ENCODE assay signal across 28 cellular contexts in the genomic region with DNA sequence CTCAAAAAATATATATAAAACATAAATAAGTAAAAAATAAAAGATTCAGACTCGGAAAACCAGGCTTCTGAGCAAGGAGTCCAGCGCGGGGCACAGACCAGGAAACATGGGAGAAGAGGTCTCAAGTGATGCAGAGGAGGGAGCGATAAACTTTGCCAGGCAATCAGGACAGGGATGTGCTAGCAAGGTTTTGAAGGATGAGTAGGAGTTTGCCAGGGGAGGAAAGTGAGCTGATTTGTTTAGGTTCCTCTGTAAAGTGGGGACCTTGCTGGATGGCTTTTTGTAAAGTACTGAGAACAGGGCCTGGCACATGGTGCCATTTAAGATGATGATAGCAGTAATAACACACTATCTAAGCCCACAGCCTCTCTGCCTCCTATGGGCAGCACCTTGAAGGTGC.
DNase-seq lines count a peak whose midpoint lies in the region; ATAC-seq and TF ChIP-seq lines count a peak whose summit lies in the region.
"Had no signal": no experiment of that assay in that cellular context is flagged by ENCODE, and none has a peak within 500 bp of the region (broad histone marks: within the 10 kb centered on the region; RNA-seq: fewer than 3 reads in every experiment).

No MANE protein-coding gene starts in this region.

- H3K4me2 ChIP-seq in SK-N-SH: no peak overlapping the region
- H3K4me2 ChIP-seq: GM23338 had no signal

- intact Hi-C loops in gastrocnemius medialis (cut with DNase I; ENCODE audit: low total_unique reads): loop anchor here (5.0 kb wide), 1 partner anchor 136 kb away; no protein-coding TSS in a partner anchor
- intact Hi-C loops in vagina (cut with DNase I): loop anchor here (5.0 kb wide), 1 partner anchor 34 kb away; no protein-coding TSS in a partner anchor

- H3K27me3 ChIP-seq in SK-N-SH (ENCODE audit: insufficient read depth): no peaks in the 10 kb centered on the region
- H3K27me3 ChIP-seq in foreskin keratinocyte: no peaks in the 10 kb centered on the region
- no peaks in the 10 kb centered on the region for H3K27me3 ChIP-seq in gastrocnemius medialis
- no peaks in the 10 kb centered on the region for H3K27me3 ChIP-seq in vagina

- no peak for ATAC-seq in SK-N-SH treated with all-trans-retinoic acid at 6 μM for 48 hours
- ATAC-seq in foreskin keratinocyte: no peak
- ATAC-seq in gastrocnemius medialis: no peak
- ATAC-seq in GM21528 (IDR thresholded peaks at IDR 0.05; ENCODE audit: low FRiP score, unreplicated experiment): no peak
- ATAC-seq: CD8-positive, alpha-beta T cell; GM23338; HepG2 had no signal

- no peak for DNase-seq in SK-N-SH
- no peak for DNase-seq in foreskin keratinocyte
- no peak for DNase-seq in gastrocnemius medialis
- no peak for DNase-seq in vagina (ENCODE audit: extremely low spot score in 2 of 2)
- DNase-seq in NCI-H526 treated with DMSO at 0.1 percent for 48 hours (lab: John Stamatoyannopoulos, UW): no peak
- no peak for DNase-seq in stimulated activated naive CD4-positive, alpha-beta T cell treated with Interleukin-2 at 50 U/mL for 16 hours (lab: John Stamatoyannopoulos, UW)
- DNase-seq: Caco-2; CD8-positive, alpha-beta T cell; DMS79; EL; GDM1; Karpas-422; NCI-H1092 treated with DMSO at 0.1 percent for 48 hours; NCI-H1436 treated with DMSO at 0.1 percent for 48 hours; NCI-H187 treated with DMSO at 0.1 percent for 48 hours; NCI-H2171 treated with DMSO at 0.1 percent for 48 hours; NCI-H345; NCI-H510A treated with DMSO at 0.1 percent for 48 hours; NCI-H774; SIG-M5 had no signal

- no peaks in the 10 kb centered on the region for H3K79me2 ChIP-seq in SK-N-SH (ENCODE audit: insufficient read depth)

- H3K27ac ChIP-seq in SK-N-SH (ENCODE audit: low read depth in 2 of 2, low read length in 1 of 2): no peak overlapping the region
- no peak overlapping the region for H3K27ac ChIP-seq in foreskin keratinocyte
- H3K27ac ChIP-seq in gastrocnemius medialis: peak overlapping the region; percentile 89 to 94 (median 92)
- peak overlapping the region; percentile 87 for H3K27ac ChIP-seq in vagina
- H3K27ac ChIP-seq: 22Rv1, C4-2B, SK-N-MC had no signal

- H3K9me3 ChIP-seq in SK-N-SH (no peaks in the 10 kb centered on the region), gastrocnemius medialis (no peaks in the 10 kb centered on the region), vagina (no peaks in the 10 kb centered on the region)
- H3K9me3 ChIP-seq: Caco-2, HAP-1 had no signal

- H3F3A ChIP-seq in SK-N-SH (replicated peaks; ENCODE audit: insufficient read depth): no peaks in the 10 kb centered on the region

- H3K4me3 ChIP-seq in SK-N-SH (ENCODE audit: low read depth in 2 of 2, low read length in 1 of 2) (no peak overlapping the region), gastrocnemius medialis (no peak overlapping the region), vagina (no peak overlapping the region)
- H3K4me3 ChIP-seq: GM23338, HAP-1, SK-N-MC had no signal

- POLR2A ChIA-PET in SK-N-SH (lab: Yijun Ruan, JAX): no interaction called here

- no peak for TF ChIP-seq RAD21 in SK-N-SH (IDR thresholded peaks at IDR 0.05; ENCODE audit: low read length)

- no peak for TF ChIP-seq POLR2A in gastrocnemius medialis (IDR thresholded peaks at IDR 0.05)
- no peak for TF ChIP-seq POLR2A in vagina (IDR thresholded peaks at IDR 0.05)

- H2AFZ ChIP-seq in SK-N-SH (ENCODE audit: low read depth): no peak overlapping the region
- H2AFZ ChIP-seq: GM23338 had no signal

- no peak for TF ChIP-seq CTCF in SK-N-SH (IDR thresholded peaks at IDR 0.05)
- peak; percentile 7 for TF ChIP-seq CTCF in foreskin keratinocyte (conservative IDR thresholded peaks at IDR 0.05)
- TF ChIP-seq CTCF in gastrocnemius medialis (IDR thresholded peaks at IDR 0.05 in 4 of 5, conservative IDR thresholded peaks at IDR 0.05 in 1 of 5): no peak
- TF ChIP-seq CTCF in vagina (IDR thresholded peaks at IDR 0.05): no peak

- WGBS in SK-N-SH (ENCODE audit: low lambda C conversion rate): 95% methylated on average over 4 of the region's 4 CpGs

- no peak overlapping the region for H3K9ac ChIP-seq in SK-N-SH

- CTCF ChIA-PET in SK-N-SH (lab: Yijun Ruan, JAX): interaction anchor here (1.0 to 1.1 kb wide), 3 partner anchors 19 to 90 kb away, joined by 3 to 5 read pairs (median 4); no protein-coding TSS in a partner anchor

- H3K36me3 ChIP-seq in SK-N-SH (replicated peaks in 1 of 2; ENCODE audit: control insufficient read depth in 1 of 2, insufficient read depth in 2 of 2, low read length in 1 of 2) (no peaks in the 10 kb centered on the region), gastrocnemius medialis (no peaks in the 10 kb centered on the region), vagina (no peaks in the 10 kb centered on the region)
- H3K36me3 ChIP-seq: HAP-1 had no signal

- H3K4me1 ChIP-seq in SK-N-SH (ENCODE audit: control insufficient read depth in 1 of 2, insufficient read depth in 2 of 2, low read depth in 1 of 2, low read length in 1 of 2) (no peaks in the 10 kb centered on the region), foreskin keratinocyte (no peaks in the 10 kb centered on the region), gastrocnemius medialis (peaks cover 38 to 40% of the 10 kb centered on the region in 2 donors), vagina (peaks cover 41% of the 10 kb centered on the region)
- H3K4me1 ChIP-seq: Caco-2 had no signal

- TF ChIP-seq EP300 in SK-N-SH (IDR thresholded peaks at IDR 0.05; ENCODE audit: borderline replicate concordance in 1 of 2, low read depth in 1 of 2, low read length in 1 of 2): no peak

- H4K20me1 ChIP-seq in SK-N-SH (ENCODE audit: insufficient read depth): no peaks in the 10 kb centered on the region

- in situ Hi-C loops in gastrocnemius medialis (cut with MboI; ENCODE audit: low sequenced_read_pairs in 4 of 4): loop anchor here in 2 of 4 donors (5.0 to 10.0 kb wide), 3 partner anchors 64 to 74 kb away; no protein-coding TSS in a partner anchor

- H3K9me2 ChIP-seq in SK-N-SH: no peaks in the 10 kb centered on the region

TF ChIP-seq in SK-N-SH treated with all-trans-retinoic acid at 6 μM for 48 hours, 23 proteins besides CTCF, POLR2A, EP300 and RAD21:
- TF ChIP-seq ZFP3 (CRISPR knock-in tag; IDR thresholded peaks at IDR 0.05) (peak; percentile 95), TOX (CRISPR knock-in tag; IDR thresholded peaks at IDR 0.05; ENCODE audit: borderline replicate concordance) (no peak), CSDC2 (CRISPR knock-in tag; IDR thresholded peaks at IDR 0.05) (no peak)

TF ChIP-seq in SK-N-SH, 30 proteins besides CTCF, POLR2A, EP300 and RAD21:
- no peak for TF ChIP-seq TEAD4 (IDR thresholded peaks at IDR 0.05; ENCODE audit: borderline replicate concordance, insufficient read depth)
- TF ChIP-seq, protein P1, sequence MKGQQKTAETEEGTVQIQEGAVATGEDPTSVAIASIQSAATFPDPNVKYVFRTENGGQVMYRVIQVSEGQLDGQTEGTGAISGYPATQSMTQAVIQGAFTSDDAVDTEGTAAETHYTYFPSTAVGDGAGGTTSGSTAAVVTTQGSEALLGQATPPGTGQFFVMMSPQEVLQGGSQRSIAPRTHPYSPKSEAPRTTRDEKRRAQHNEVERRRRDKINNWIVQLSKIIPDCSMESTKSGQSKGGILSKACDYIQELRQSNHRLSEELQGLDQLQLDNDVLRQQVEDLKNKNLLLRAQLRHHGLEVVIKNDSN (IDR thresholded peaks at IDR 0.05; ENCODE audit: borderline replicate concordance, low read depth): no peak
- TF ChIP-seq, protein P2, sequence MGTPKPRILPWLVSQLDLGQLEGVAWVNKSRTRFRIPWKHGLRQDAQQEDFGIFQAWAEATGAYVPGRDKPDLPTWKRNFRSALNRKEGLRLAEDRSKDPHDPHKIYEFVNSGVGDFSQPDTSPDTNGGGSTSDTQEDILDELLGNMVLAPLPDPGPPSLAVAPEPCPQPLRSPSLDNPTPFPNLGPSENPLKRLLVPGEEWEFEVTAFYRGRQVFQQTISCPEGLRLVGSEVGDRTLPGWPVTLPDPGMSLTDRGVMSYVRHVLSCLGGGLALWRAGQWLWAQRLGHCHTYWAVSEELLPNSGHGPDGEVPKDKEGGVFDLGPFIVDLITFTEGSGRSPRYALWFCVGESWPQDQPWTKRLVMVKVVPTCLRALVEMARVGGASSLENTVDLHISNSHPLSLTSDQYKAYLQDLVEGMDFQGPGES (IDR thresholded peaks at IDR 0.05; ENCODE audit: low read depth, low read length): no peak
- TF ChIP-seq SMC3 (IDR thresholded peaks at IDR 0.05; ENCODE audit: low read depth, low read length): no peak
- no peak for TF ChIP-seq ELF1 (IDR thresholded peaks at IDR 0.05)
- no peak for TF ChIP-seq RCOR1 (IDR thresholded peaks at IDR 0.05; ENCODE audit: low read length)
- TF ChIP-seq CHD2 (IDR thresholded peaks at IDR 0.05; ENCODE audit: low read length, partially characterized antibody): no peak

Comparison
In these comparisons a context has a peak if more than half of its experiments do, and no peak if none do; other contexts are left out.
1. H3K27ac ChIP-seq: peak in gastrocnemius medialis (4 of 4) and vagina (single experiment); none in SK-N-SH (0 of 2) and foreskin keratinocyte (single experiment).